18 cellular contexts compared by ENCODE assay signal in genomic region chr4:74308215-74308614, GRCh38. TPM values are rescaled to one million over a fixed set of nuclear protein-coding genes. Genes with fewer than 3 reads are reported as not detected.
DNase-seq lines count a peak whose midpoint lies in the region; ATAC-seq and TF ChIP-seq lines count a peak whose summit lies in the region.
"Had no signal": no experiment of that assay in that cellular context is flagged by ENCODE, and none has a peak within 500 bp of the region (broad histone marks: within the 10 kb centered on the region; RNA-seq: fewer than 3 reads in every experiment).

EPGN (plus strand) TSS chr4:74308470; CDS start chr4:74308534, 64 bp downstream.

- WGBS in prostate gland, result 13% methylated on average over 5 of the region's 5 CpGs
- WGBS in upper lobe of left lung, 2 donors, result 55 to 59% methylated on average over 5 of the region's 5 CpGs

- H3K27ac ChIP-seq in OCI-LY3 (ENCODE audit: low read length), result no peak within 1 kb of the TSS
- H3K27ac ChIP-seq in epithelial cell of prostate, result peak within 1 kb of the TSS; percentile 88
- H3K27ac ChIP-seq in prostate gland, result no peak within 1 kb of the TSS
- no peak within 1 kb of the TSS for H3K27ac ChIP-seq in upper lobe of left lung
- H3K27ac ChIP-seq: VCaP had no signal

- H3K79me2 ChIP-seq in OCI-LY3 (ENCODE audit: low read length), result no peaks in the 10 kb centered on the region

- no peaks in the 10 kb centered on the region for H3K27me3 ChIP-seq in OCI-LY3 (ENCODE audit: low read depth, low read length)
- no peaks in the 10 kb centered on the region for H3K27me3 ChIP-seq in prostate gland (replicated peaks; ENCODE audit: insufficient read depth)
- H3K27me3 ChIP-seq in upper lobe of left lung, result no peaks in the 10 kb centered on the region

- TF ChIP-seq POLR2A in prostate gland (IDR thresholded peaks at IDR 0.05) (no peak), upper lobe of left lung (IDR thresholded peaks at IDR 0.05) (no peak)

- TF ChIP-seq CTCF in OCI-LY3 (IDR thresholded peaks at IDR 0.05; ENCODE audit: low read depth, low read length), result no peak
- peak in 1 of 4 experiments; percentile 6 for TF ChIP-seq CTCF in prostate gland (IDR thresholded peaks at IDR 0.05)
- no peak for TF ChIP-seq CTCF in upper lobe of left lung (IDR thresholded peaks at IDR 0.05)

- peaks cover 12% of the 10 kb centered on the region for H3K4me1 Mint-ChIP-seq in activated T-cell treated with anti-CD3 and anti-CD28 coated beads, Interleukin-2, amount 50 U/mL, for 4 hours (ENCODE audit: low read depth)

- H3K9me3 ChIP-seq in OCI-LY3 (ENCODE audit: insufficient read depth, low read length), result no peaks in the 10 kb centered on the region
- H3K9me3 ChIP-seq in prostate gland, result no peaks in the 10 kb centered on the region
- H3K9me3 ChIP-seq in upper lobe of left lung, result no peaks in the 10 kb centered on the region
- H3K9me3 ChIP-seq: mucosa of descending colon had no signal

- no peak for ATAC-seq in activated T-cell treated with anti-CD3 and anti-CD28 coated beads, Interleukin-2, amount 50 U/mL, for 4 hours
- ATAC-seq in upper lobe of left lung (ENCODE audit: low FRiP score in 2 of 2) (no peak), GM21381 (IDR thresholded peaks at IDR 0.05; ENCODE audit: unreplicated experiment) (no peak)
- ATAC-seq: K562, mucosa of descending colon had no signal

- TF ChIP-seq EP300 in upper lobe of left lung (IDR thresholded peaks at IDR 0.05), result no peak

- peak within 1 kb of the TSS; percentile 1 for H3K4me3 Mint-ChIP-seq in activated T-cell treated with anti-CD3 and anti-CD28 coated beads, Interleukin-2, amount 50 U/mL, for 4 hours

- DNase-seq in activated T-cell treated with anti-CD3 and anti-CD28 coated beads, Interleukin-2, amount 50 U/mL, for 4 hours, result no peak
- no peak for DNase-seq in activated T-cell treated with anti-CD3 and anti-CD28 coated beads, Interleukin-2, amount 50 U/mL, for 1 hour
- peak; percentile 54 for DNase-seq in epithelial cell of prostate (ENCODE audit: low read depth, low spot score)
- peak; percentile 35 for DNase-seq in prostate gland (ENCODE audit: low spot score)
- DNase-seq in NCI-H345 (lab: John Stamatoyannopoulos, UW), result no peak
- DNase-seq in upper lobe of left lung, result no peak
- DNase-seq: ACHN, cerebellar nuclear complex, GF-D8, head of caudate nucleus, kidney, mucosa of descending colon, NCI-H446 treated with DMSO at 0.1 percent for 48 hours, SW 1271 had no signal

- peaks cover 12% of the 10 kb centered on the region for H3K4me1 ChIP-seq in OCI-LY3 (ENCODE audit: low read length)
- H3K4me1 ChIP-seq in prostate gland (replicated peaks), result no peaks in the 10 kb centered on the region
- no peaks in the 10 kb centered on the region for H3K4me1 ChIP-seq in upper lobe of left lung

- intact Hi-C loops in prostate gland (cut with DNase I), result no loop called here

- H3K36me3 Mint-ChIP-seq in activated T-cell treated with anti-CD3 and anti-CD28 coated beads, Interleukin-2, amount 50 U/mL, for 4 hours (ENCODE audit: insufficient read depth), result no peaks in the 10 kb centered on the region

- no peaks in the 10 kb centered on the region for H3K36me3 ChIP-seq in OCI-LY3 (replicated peaks; ENCODE audit: low read depth, low read length)
- H3K36me3 ChIP-seq in prostate gland, result no peaks in the 10 kb centered on the region
- no peaks in the 10 kb centered on the region for H3K36me3 ChIP-seq in upper lobe of left lung

- H3K27me3 Mint-ChIP-seq in activated T-cell treated with anti-CD3 and anti-CD28 coated beads, Interleukin-2, amount 50 U/mL, for 4 hours (ENCODE audit: low read depth), result no peaks in the 10 kb centered on the region

- no peak within 1 kb of the TSS for H3K4me3 ChIP-seq in OCI-LY3 (ENCODE audit: low read length)
- H3K4me3 ChIP-seq in prostate gland, result no peak within 1 kb of the TSS
- no peak within 1 kb of the TSS for H3K4me3 ChIP-seq in upper lobe of left lung
- H3K4me3 ChIP-seq: K562, mucosa of descending colon had no signal

- 0 out of 2 replicates have a peak within 1 kb of the TSS, but pooled peaks have one; percentile 1 for H2AFZ ChIP-seq in OCI-LY3 (ENCODE audit: low read depth, low read length)

- no peaks in the 10 kb centered on the region for H4K20me1 ChIP-seq in OCI-LY3 (ENCODE audit: insufficient read depth, low read length)

- peak within 1 kb of the TSS; percentile 36 for H3K4me2 ChIP-seq in OCI-LY3 (ENCODE audit: low read length)

- no peak within 1 kb of the TSS for H3K9ac ChIP-seq in OCI-LY3 (ENCODE audit: low read length)

- no peaks in the 10 kb centered on the region for H3K9me3 Mint-ChIP-seq in activated T-cell treated with anti-CD3 and anti-CD28 coated beads, Interleukin-2, amount 50 U/mL, for 4 hours

RNA-seq across cellular contexts. Expression of gene EPGN, which starts in this region (rescaled TPM):
- under 1 TPM in 2 of 3 donors, not detected in 1; 0.22 to 0.26 TPM for total RNA-seq in activated T-cell treated with anti-CD3 and anti-CD28 coated beads, Interleukin-2, amount 50 U/mL, for 4 hours
- total RNA-seq in prostate gland, result not detected
- total RNA-seq in upper lobe of left lung, result 1 to 10 TPM in 2 of 6 donors, under 1 TPM in 2, not detected in 2; 0.34 to 7.1 (median 0.94) TPM
- total RNA-seq: K562, mucosa of descending colon had no signal

Comparison
In these comparisons a context has a peak if more than half of its experiments do, and no peak if none do; other contexts are left out.
1. Peak in DNase-seq in prostate gland; RNA of the gene not detected or under 1 TPM.